Comparison of ENCODE assay signal across 8 cellular contexts in genomic region chr17:49315551-49315951, GRCh38. TPM values are rescaled to one million over a fixed set of nuclear protein-coding genes. Genes with fewer than 3 reads are reported as not detected.
DNase-seq lines count a peak whose midpoint lies in the region; ATAC-seq, FAIRE-seq and TF ChIP-seq lines count a peak whose summit lies in the region.

No MANE protein-coding gene starts in this region.

- H3K36me3 Mint-ChIP-seq in CD8-positive, alpha-beta T cell = peaks cover 36% of the 10 kb centered on the region

- peak; percentile 54 to 85 (median 77) for DNase-seq in CD8-positive, alpha-beta T cell
- DNase-seq in H4 (ENCODE audit: low spot score) (peak; percentile 86), NCI-H2107 treated with DMSO at 0.1 percent for 48 hours (lab: John Stamatoyannopoulos, UW; ENCODE audit: unreplicated experiment) (peak; percentile 79), UCSD-AML1 (lab: John Stamatoyannopoulos, UW; ENCODE audit: unreplicated experiment) (peak; percentile 68), body of pancreas (peak; percentile 78 to 87 (median 82)), iPS DF 19.7 (ENCODE audit: low read depth, low spot score) (peak; percentile 33), small intestine (peak; percentile 84)

- H3K27ac ChIP-seq in CD8-positive, alpha-beta T cell (ENCODE audit: low read depth, low read length) = no peak overlapping the region
- H3K27ac ChIP-seq in body of pancreas = peak overlapping the region in 1 of 4 donors; percentile 47
- no peak overlapping the region for H3K27ac ChIP-seq in small intestine (ENCODE audit: low read depth in 1 of 2, low read length in 1 of 2)

- 3% methylated on average over 4 of the region's 4 CpGs for WGBS in body of pancreas, 2 donors
- WGBS in small intestine, 3 donors = 1 to 7% (median 1%) methylated on average over 4 of the region's 4 CpGs

- FAIRE-seq in small intestine (lab: Jason Lieb, UNC) = no peak

- H3K27me3 ChIP-seq in CD8-positive, alpha-beta T cell (ENCODE audit: insufficient read depth, low read length) = no peaks in the 10 kb centered on the region
- H3K27me3 ChIP-seq in body of pancreas = no peaks in the 10 kb centered on the region
- H3K27me3 ChIP-seq in small intestine (ENCODE audit: control insufficient read depth in 2 of 2, insufficient read depth in 2 of 2, low read length in 2 of 2) = no peaks in the 10 kb centered on the region

- POLR2A ChIA-PET in CD8-positive, alpha-beta T cell (lab: Charles Lee) = interaction anchor here (1.4 to 1.5 kb wide), 3 partner anchors 22 to 73 kb away, joined by 3 read pairs; no protein-coding TSS in a partner anchor

- no peaks in the 10 kb centered on the region for H3K9me3 Mint-ChIP-seq in CD8-positive, alpha-beta T cell

- CTCF ChIA-PET in CD8-positive, alpha-beta T cell (lab: Charles Lee) = interaction anchor here (0.7 to 12.2 kb wide), 30 partner anchors 9 to 241 kb away, joined by 3 to 262 read pairs (median 6); partner anchors contain the start of gene ZNF652

- peaks cover 23% of the 10 kb centered on the region for H3K4me1 Mint-ChIP-seq in CD8-positive, alpha-beta T cell (ENCODE audit: low read depth)

- H3K4me3 ChIP-seq in CD8-positive, alpha-beta T cell (ENCODE audit: low read depth, low read length) = no peak overlapping the region
- H3K4me3 ChIP-seq in body of pancreas = no peak overlapping the region
- no peak overlapping the region for H3K4me3 ChIP-seq in small intestine (ENCODE audit: low read depth in 1 of 2, low read length in 2 of 2)

- H3K36me3 ChIP-seq in CD8-positive, alpha-beta T cell (ENCODE audit: insufficient read depth, low read length) = peaks cover 8% of the 10 kb centered on the region
- H3K36me3 ChIP-seq in body of pancreas (replicated peaks in 1 of 2; ENCODE audit: insufficient read depth in 1 of 2, low read depth in 2 of 2) (peaks cover 0 to 9% of the 10 kb centered on the region in 2 donors), small intestine (ENCODE audit: control insufficient read depth in 2 of 2, insufficient read depth in 2 of 2, low read length in 2 of 2) (peaks cover 7 to 8% of the 10 kb centered on the region in 2 donors)

- H3K4me1 ChIP-seq in CD8-positive, alpha-beta T cell (ENCODE audit: insufficient read depth, low read length) = peaks cover 10% of the 10 kb centered on the region
- peaks cover 9% of the 10 kb centered on the region for H3K4me1 ChIP-seq in body of pancreas
- H3K4me1 ChIP-seq in small intestine (ENCODE audit: control insufficient read depth in 2 of 2, insufficient read depth in 1 of 2, low read depth in 1 of 2, low read length in 1 of 2) = no peaks in the 10 kb centered on the region

- H3K27ac Mint-ChIP-seq in CD8-positive, alpha-beta T cell = peak overlapping the region; percentile 84

- H3K9me3 ChIP-seq in CD8-positive, alpha-beta T cell (ENCODE audit: low read length) = no peaks in the 10 kb centered on the region
- no peaks in the 10 kb centered on the region for H3K9me3 ChIP-seq in body of pancreas
- no peaks in the 10 kb centered on the region for H3K9me3 ChIP-seq in small intestine (ENCODE audit: control insufficient read depth, low read depth)

- TF ChIP-seq CTCF in CD8-positive, alpha-beta T cell (IDR thresholded peaks at IDR 0.05) = peak; percentile 95
- TF ChIP-seq CTCF in body of pancreas (IDR thresholded peaks at IDR 0.05) = peak; percentile 76 to 94 (median 88)

- H3K4me3 Mint-ChIP-seq in CD8-positive, alpha-beta T cell = peak overlapping the region; percentile 69

- H3K27me3 Mint-ChIP-seq in CD8-positive, alpha-beta T cell (ENCODE audit: low read depth) = no peaks in the 10 kb centered on the region

- intact Hi-C loops in CD8-positive, alpha-beta T cell (cut with DNase I, micrococcal nuclease) = loop anchor here (1.0 to 2.0 kb wide), 5 partner anchors 27 to 241 kb away; no protein-coding TSS in a partner anchor
- intact Hi-C loops in body of pancreas (cut with DNase I) = loop anchor here (2.0 to 10.0 kb wide), 2 partner anchors 79 to 239 kb away; no protein-coding TSS in a partner anchor

- TF ChIP-seq POLR2A in body of pancreas (IDR thresholded peaks at IDR 0.05) = no peak

- ATAC-seq in CD8-positive, alpha-beta T cell = peak; percentile 100
- peak; percentile 98 for ATAC-seq in body of pancreas
- ATAC-seq in GM19463 (IDR thresholded peaks at IDR 0.05; ENCODE audit: unreplicated experiment) = no peak

RNA-seq across cellular contexts. Expression of gene ZNF652, which starts 46.5 kb away (rescaled TPM):
- total RNA-seq in CD8-positive, alpha-beta T cell = 10 to 100 TPM; 28.1 to 28.6 TPM
- total RNA-seq in H4 (2014; rRNA removed; shearing (Covaris generic)) = 13.4 and 18.3 TPM in 2 replicates
- total RNA-seq in body of pancreas = 10 to 100 TPM; 26.4 to 36.1 TPM
- 10 to 100 TPM in 2 of 3 donors, 1 to 10 TPM in 1; 8.6 to 27.3 (median 16.2) TPM for polyA plus RNA-seq in small intestine

Comparison
In these comparisons a context has a peak if more than half of its experiments do, and no peak if none do; other contexts are left out.
1. DNase-seq: peak in every context shown above with its lines; median percentile 86 in H4; 84 in small intestine; 82 in body of pancreas; 79 in NCI-H2107 treated with DMSO at 0.1 percent for 48 hours; 77 in CD8-positive, alpha-beta T cell; 68 in UCSD-AML1; 33 in iPS DF 19.7.